Comparison of ENCODE assay signal across 17 cellular contexts in the genomic region with DNA sequence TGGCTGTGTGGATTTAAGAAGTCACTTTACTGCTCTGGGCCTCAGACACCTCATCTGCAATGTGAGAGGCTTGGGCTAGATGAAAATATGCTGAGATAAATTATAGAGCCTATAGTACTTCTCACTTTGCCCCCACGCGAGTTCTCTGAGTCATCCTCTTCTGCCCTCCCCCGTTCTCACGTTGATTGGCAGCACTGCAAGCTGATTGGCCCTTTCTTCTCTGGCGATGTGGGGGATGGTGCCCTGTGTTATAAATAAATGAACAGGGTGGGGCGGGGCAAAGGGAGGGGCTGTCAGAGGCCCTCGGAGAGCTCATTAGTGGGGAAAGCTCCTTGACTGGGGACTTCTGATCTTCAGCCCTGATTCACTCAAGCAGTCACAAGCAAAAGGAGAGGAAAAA.
DNase-seq lines count a peak whose midpoint lies in the region; ATAC-seq and TF ChIP-seq lines count a peak whose summit lies in the region.
"Had no signal": no experiment of that assay in that cellular context is flagged by ENCODE, and none has a peak within 500 bp of the region (broad histone marks: within the 10 kb centered on the region; RNA-seq: fewer than 3 reads in every experiment).

No MANE protein-coding gene starts in this region.

- H3F3A ChIP-seq in GM23338 (replicated peaks; ENCODE audit: low read depth) = no peaks in the 10 kb centered on the region

- no peak overlapping the region for H3K27ac Mint-ChIP-seq in GM23338
- H3K27ac Mint-ChIP-seq: natural killer cell had no signal

- H3K4me3 ChIP-seq in BE2C (ENCODE audit: low read depth, low read length) (no peak overlapping the region), GM23338 (no peak overlapping the region)
- H3K4me3 ChIP-seq: gastrocnemius medialis, Peyer's patch, tibial artery had no signal

- H3K27me3 Mint-ChIP-seq in GM23338 (ENCODE audit: insufficient read depth, low read depth, poor library complexity) = peaks cover 6% of the 10 kb centered on the region

- peaks cover 9% of the 10 kb centered on the region; the same call in 2 of the 3 replicates for H3K9me3 Mint-ChIP-seq in GM23338
- H3K9me3 Mint-ChIP-seq: natural killer cell had no signal

- ATAC-seq in GM23338 (peak; percentile 52), HG02678 (IDR thresholded peaks at IDR 0.05; ENCODE audit: unreplicated experiment) (no peak)
- ATAC-seq: gastrocnemius medialis, natural killer cell had no signal

- DNase-seq in BE2C (peak; percentile 34), GM23338 (ENCODE audit: low spot score) (peak; percentile 37), OCI-M1 (lab: John Stamatoyannopoulos, UW) (peak; percentile 31), iPS-NIHi7 (ENCODE audit: extremely low spot score) (peak; percentile 35), foreskin melanocyte (no peak), NCI-H345 (lab: John Stamatoyannopoulos, UW) (no peak)
- DNase-seq in activated effector memory CD4-positive, alpha-beta T cell treated with Interleukin-2 at 50 U/mL for 16 hours = no peak
- DNase-seq: amniotic stem cell, DMS 273 treated with DMSO at 0.1 percent for 48 hours, gastrocnemius medialis, natural killer cell, NCI-H1694, NCI-H526, Peyer's patch, tibial artery had no signal

- H3K4me1 Mint-ChIP-seq in GM23338 = peaks cover 24% of the 10 kb centered on the region
- H3K4me1 Mint-ChIP-seq: natural killer cell had no signal

- H3K4me1 ChIP-seq in BE2C (no peaks in the 10 kb centered on the region; the same call in 1 of the 2 replicates), GM23338 (ENCODE audit: insufficient read depth) (peaks cover 12% of the 10 kb centered on the region)
- H3K4me1 ChIP-seq: gastrocnemius medialis, Peyer's patch, tibial artery had no signal

- H3K4me2 ChIP-seq in GM23338 = peak overlapping the region; percentile 51; the same call in 1 of the 2 replicates

- no peak overlapping the region for H2AFZ ChIP-seq in GM23338

- no peaks in the 10 kb centered on the region for H3K79me2 ChIP-seq in GM23338 (replicated peaks; ENCODE audit: insufficient read depth)

- TF ChIP-seq CTCF in BE2C (IDR thresholded peaks at IDR 0.05; ENCODE audit: low read depth, low read length) (no peak), GM23338 (conservative IDR thresholded peaks at IDR 0.05; ENCODE audit: low read depth in 2 of 2) (no peak)

- H4K20me1 ChIP-seq in GM23338 (replicated peaks; ENCODE audit: insufficient read depth) = no peaks in the 10 kb centered on the region

- no peaks in the 10 kb centered on the region for H3K36me3 Mint-ChIP-seq in GM23338 (ENCODE audit: low read depth)
- H3K36me3 Mint-ChIP-seq: natural killer cell had no signal

- H3K4me3 Mint-ChIP-seq in GM23338 = no peak overlapping the region
- H3K4me3 Mint-ChIP-seq: natural killer cell had no signal

- no peaks in the 10 kb centered on the region for H3K9me3 ChIP-seq in BE2C
- H3K9me3 ChIP-seq: gastrocnemius medialis, Peyer's patch, tibial artery had no signal

- no peaks in the 10 kb centered on the region for H3K9me2 ChIP-seq in GM23338 (ENCODE audit: insufficient read depth)

- no peak overlapping the region for H3K27ac ChIP-seq in GM23338 (ENCODE audit: low read depth)
- H3K27ac ChIP-seq: gastrocnemius medialis, HL-60, Peyer's patch, tibial artery had no signal

- H3K36me3 ChIP-seq in BE2C (no peaks in the 10 kb centered on the region), GM23338 (ENCODE audit: insufficient read depth) (no peaks in the 10 kb centered on the region)
- H3K36me3 ChIP-seq: gastrocnemius medialis, Peyer's patch, tibial artery had no signal

- H3K27me3 ChIP-seq in BE2C (no peaks in the 10 kb centered on the region), GM23338 (ENCODE audit: insufficient read depth) (no peaks in the 10 kb centered on the region)
- H3K27me3 ChIP-seq: Peyer's patch had no signal

TF ChIP-seq in GM23338, 12 proteins besides CTCF, POLR2A, EP300 and RAD21 (continues in another document):
- TF ChIP-seq, protein P1, sequence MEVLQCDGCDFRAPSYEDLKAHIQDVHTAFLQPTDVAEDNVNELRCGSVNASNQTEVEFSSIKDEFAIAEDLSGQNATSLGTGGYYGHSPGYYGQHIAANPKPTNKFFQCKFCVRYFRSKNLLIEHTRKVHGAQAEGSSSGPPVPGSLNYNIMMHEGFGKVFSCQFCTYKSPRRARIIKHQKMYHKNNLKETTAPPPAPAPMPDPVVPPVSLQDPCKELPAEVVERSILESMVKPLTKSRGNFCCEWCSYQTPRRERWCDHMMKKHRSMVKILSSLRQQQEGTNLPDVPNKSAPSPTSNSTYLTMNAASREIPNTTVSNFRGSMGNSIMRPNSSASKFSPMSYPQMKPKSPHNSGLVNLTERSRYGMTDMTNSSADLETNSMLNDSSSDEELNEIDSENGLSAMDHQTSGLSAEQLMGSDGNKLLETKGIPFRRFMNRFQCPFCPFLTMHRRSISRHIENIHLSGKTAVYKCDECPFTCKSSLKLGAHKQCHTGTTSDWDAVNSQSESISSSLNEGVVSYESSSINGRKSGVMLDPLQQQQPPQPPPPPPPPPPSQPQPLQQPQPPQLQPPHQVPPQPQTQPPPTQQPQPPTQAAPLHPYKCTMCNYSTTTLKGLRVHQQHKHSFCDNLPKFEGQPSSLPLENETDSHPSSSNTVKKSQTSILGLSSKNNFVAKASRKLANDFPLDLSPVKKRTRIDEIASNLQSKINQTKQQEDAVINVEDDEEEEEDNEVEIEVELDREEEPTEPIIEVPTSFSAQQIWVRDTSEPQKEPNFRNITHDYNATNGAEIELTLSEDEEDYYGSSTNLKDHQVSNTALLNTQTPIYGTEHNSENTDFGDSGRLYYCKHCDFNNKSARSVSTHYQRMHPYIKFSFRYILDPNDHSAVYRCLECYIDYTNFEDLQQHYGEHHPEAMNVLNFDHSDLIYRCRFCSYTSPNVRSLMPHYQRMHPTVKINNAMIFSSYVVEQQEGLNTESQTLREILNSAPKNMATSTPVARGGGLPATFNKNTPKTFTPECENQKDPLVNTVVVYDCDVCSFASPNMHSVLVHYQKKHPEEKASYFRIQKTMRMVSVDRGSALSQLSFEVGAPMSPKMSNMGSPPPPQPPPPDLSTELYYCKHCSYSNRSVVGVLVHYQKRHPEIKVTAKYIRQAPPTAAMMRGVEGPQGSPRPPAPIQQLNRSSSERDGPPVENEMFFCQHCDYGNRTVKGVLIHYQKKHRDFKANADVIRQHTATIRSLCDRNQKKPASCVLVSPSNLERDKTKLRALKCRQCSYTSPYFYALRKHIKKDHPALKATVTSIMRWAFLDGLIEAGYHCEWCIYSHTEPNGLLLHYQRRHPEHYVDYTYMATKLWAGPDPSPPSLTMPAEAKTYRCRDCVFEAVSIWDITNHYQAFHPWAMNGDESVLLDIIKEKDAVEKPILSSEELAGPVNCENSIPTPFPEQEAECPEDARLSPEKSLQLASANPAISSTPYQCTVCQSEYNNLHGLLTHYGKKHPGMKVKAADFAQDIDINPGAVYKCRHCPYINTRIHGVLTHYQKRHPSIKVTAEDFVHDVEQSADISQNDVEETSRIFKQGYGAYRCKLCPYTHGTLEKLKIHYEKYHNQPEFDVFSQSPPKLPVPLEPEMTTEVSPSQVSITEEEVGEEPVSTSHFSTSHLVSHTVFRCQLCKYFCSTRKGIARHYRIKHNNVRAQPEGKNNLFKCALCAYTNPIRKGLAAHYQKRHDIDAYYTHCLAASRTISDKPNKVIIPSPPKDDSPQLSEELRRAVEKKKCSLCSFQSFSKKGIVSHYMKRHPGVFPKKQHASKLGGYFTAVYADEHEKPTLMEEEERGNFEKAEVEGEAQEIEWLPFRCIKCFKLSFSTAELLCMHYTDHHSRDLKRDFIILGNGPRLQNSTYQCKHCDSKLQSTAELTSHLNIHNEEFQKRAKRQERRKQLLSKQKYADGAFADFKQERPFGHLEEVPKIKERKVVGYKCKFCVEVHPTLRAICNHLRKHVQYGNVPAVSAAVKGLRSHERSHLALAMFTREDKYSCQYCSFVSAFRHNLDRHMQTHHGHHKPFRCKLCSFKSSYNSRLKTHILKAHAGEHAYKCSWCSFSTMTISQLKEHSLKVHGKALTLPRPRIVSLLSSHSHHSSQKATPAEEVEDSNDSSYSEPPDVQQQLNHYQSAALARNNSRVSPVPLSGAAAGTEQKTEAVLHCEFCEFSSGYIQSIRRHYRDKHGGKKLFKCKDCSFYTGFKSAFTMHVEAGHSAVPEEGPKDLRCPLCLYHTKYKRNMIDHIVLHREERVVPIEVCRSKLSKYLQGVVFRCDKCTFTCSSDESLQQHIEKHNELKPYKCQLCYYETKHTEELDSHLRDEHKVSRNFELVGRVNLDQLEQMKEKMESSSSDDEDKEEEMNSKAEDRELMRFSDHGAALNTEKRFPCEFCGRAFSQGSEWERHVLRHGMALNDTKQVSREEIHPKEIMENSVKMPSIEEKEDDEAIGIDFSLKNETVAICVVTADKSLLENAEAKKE (CRISPR knock-in tag; IDR thresholded peaks at IDR 0.05) = no peak
- TF ChIP-seq EZH2 (IDR thresholded peaks at IDR 0.05; ENCODE audit: low read depth, unreplicated experiment) (no peak), POLR2AphosphoS5 (IDR thresholded peaks at IDR 0.05; ENCODE audit: low read depth) (no peak), STAT1 (IDR thresholded peaks at IDR 0.05; ENCODE audit: unreplicated experiment) (no peak), EZH2phosphoT487 (IDR thresholded peaks at IDR 0.05; ENCODE audit: unreplicated experiment) (no peak), CREB1 (CRISPR knock-in tag; IDR thresholded peaks at IDR 0.05; ENCODE audit: low read depth) (no peak), JUNB (IDR thresholded peaks at IDR 0.05; ENCODE audit: unreplicated experiment) (no peak), ZNF114 (CRISPR knock-in tag; IDR thresholded peaks at IDR 0.05) (no peak)

Comparison
In these comparisons a context has a peak if more than half of its experiments do, and no peak if none do; other contexts are left out.
1. DNase-seq: peak in BE2C (single experiment), GM23338 (single experiment), OCI-M1 (single experiment) and iPS-NIHi7 (single experiment); none in activated effector memory CD4-positive, alpha-beta T cell treated with Interleukin-2 at 50 U/mL for 16 hours (single experiment), foreskin melanocyte (single experiment) and NCI-H345 (single experiment).